21 cellular contexts compared by ENCODE assay signal in the genomic region with DNA sequence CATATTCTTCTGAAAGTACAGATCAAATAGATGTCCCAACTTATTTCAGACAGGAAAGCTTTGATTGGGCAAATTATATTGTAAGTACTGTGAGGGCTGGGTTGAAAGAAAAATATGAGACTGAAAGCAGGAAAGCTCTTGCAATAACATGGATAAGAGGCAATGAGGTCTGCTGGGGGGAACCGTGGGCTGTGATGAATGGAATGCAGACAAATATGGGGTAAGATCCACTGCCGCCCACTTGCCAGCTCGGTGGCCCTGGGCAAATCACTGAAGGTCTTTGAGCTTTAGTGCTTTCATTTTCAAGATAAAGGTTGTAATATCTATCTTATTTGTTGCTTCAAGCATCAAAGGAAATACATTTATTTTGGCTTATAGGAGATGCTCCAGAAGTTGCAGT.
"Had no signal": no experiment of that assay in that cellular context is flagged by ENCODE, and none has a peak within 500 bp of the region (broad histone marks: within the 10 kb centered on the region; RNA-seq: fewer than 3 reads in every experiment).

No MANE protein-coding gene starts in this region.

- H3K4me3 Mint-ChIP-seq: activated CD4-positive, alpha-beta memory T cell treated with anti-CD3 and anti-CD28 coated beads for 36 hours; activated naive CD8-positive, alpha-beta T cell; stimulated activated memory B cell treated with anti-CD40 and anti-IgM and Interleukin-4, amounts not matched to agents 10 μg/mL and 1 μg/mL and 100 μg/mL, for 72 hours had no signal

- DNase-seq: activated CD4-positive, alpha-beta memory T cell treated with anti-CD3 and anti-CD28 coated beads for 36 hours; activated CD4-positive, alpha-beta T cell treated with anti-CD3 and anti-CD28 coated beads for 1 hour; activated gamma-delta T cell treated with Interleukin-2 at 50 U/mL for 16 hours; activated T-cell treated with anti-CD3 and anti-CD28 coated beads, Interleukin-2, amount 50 U/mL, for 48 hours; brain microvascular endothelial cell; effector CD8-positive, alpha-beta T cell; foreskin melanocyte; left cardiac atrium; lower lobe of right lung; midbrain; posterior cingulate gyrus; retina; stimulated activated CD4-positive, alpha-beta T cell treated with anti-CD3 and anti-CD28 coated beads, Interleukin-2, amount 100 ng/mL, for 48 hours; T-cell; T-helper 9 cell; tibial artery had no signal

- H3K4me1 Mint-ChIP-seq: stimulated activated memory B cell treated with anti-CD40 and anti-IgM and Interleukin-4, amounts not matched to agents 10 μg/mL and 1 μg/mL and 100 μg/mL, for 72 hours had no signal

- FAIRE-seq: endothelial cell of umbilical vein had no signal

- H3K36me3 ChIP-seq: brain microvascular endothelial cell, lower lobe of right lung, neutrophil, tibial artery, vagina had no signal

- H3K4me1 ChIP-seq: lower lobe of right lung, vagina had no signal

- H3K27ac Mint-ChIP-seq: activated CD4-positive, alpha-beta memory T cell treated with anti-CD3 and anti-CD28 coated beads for 36 hours; activated naive CD8-positive, alpha-beta T cell; stimulated activated memory B cell treated with anti-CD40 and anti-IgM and Interleukin-4, amounts not matched to agents 10 μg/mL and 1 μg/mL and 100 μg/mL, for 72 hours had no signal

- H3K9me3 Mint-ChIP-seq: activated CD4-positive, alpha-beta memory T cell treated with anti-CD3 and anti-CD28 coated beads for 36 hours; stimulated activated memory B cell treated with anti-CD40 and anti-IgM and Interleukin-4, amounts not matched to agents 10 μg/mL and 1 μg/mL and 100 μg/mL, for 72 hours; T-cell had no signal

- H3K27me3 ChIP-seq: brain microvascular endothelial cell, neutrophil, tibial artery, vagina had no signal

- H3K27me3 Mint-ChIP-seq: activated CD4-positive, alpha-beta memory T cell treated with anti-CD3 and anti-CD28 coated beads for 36 hours; activated naive CD8-positive, alpha-beta T cell had no signal

- H3K9me3 ChIP-seq: lower lobe of right lung, neutrophil, tibial artery, vagina had no signal

- H3K27ac ChIP-seq: brain microvascular endothelial cell, lower lobe of right lung, neutrophil, tibial artery, vagina had no signal

- ATAC-seq: left cardiac atrium; lower lobe of right lung; stimulated activated memory B cell treated with anti-CD40 and anti-IgM and Interleukin-4, amounts not matched to agents 10 μg/mL and 1 μg/mL and 100 μg/mL, for 72 hours had no signal

- H3K4me3 ChIP-seq: lower lobe of right lung, tibial artery, vagina had no signal

- H3K36me3 Mint-ChIP-seq: activated CD4-positive, alpha-beta memory T cell treated with anti-CD3 and anti-CD28 coated beads for 36 hours; activated naive CD8-positive, alpha-beta T cell; stimulated activated memory B cell treated with anti-CD40 and anti-IgM and Interleukin-4, amounts not matched to agents 10 μg/mL and 1 μg/mL and 100 μg/mL, for 72 hours; T-cell had no signal
